Comparison of ENCODE assay signal across 8 cellular contexts in genomic region chr14:71143391-71144290, GRCh38.
A peak's percentile ranks its signal among the peaks of the same experiment; 100 is the strongest.
DNase-seq lines count a peak whose midpoint lies in the region; ATAC-seq and TF ChIP-seq lines count a peak whose summit lies in the region.

No MANE protein-coding gene starts in this region.

- no peak for TF ChIP-seq CTCF in dorsolateral prefrontal cortex (IDR thresholded peaks at IDR 0.05 in 54 of 56, conservative IDR thresholded peaks at IDR 0.05 in 2 of 56; ENCODE audit: low read depth in 1 of 56, partially characterized antibody in 56 of 56)
- TF ChIP-seq CTCF in retinal pigment epithelial cell (conservative IDR thresholded peaks at IDR 0.05; ENCODE audit: low read depth, low read length), result no peak
- no peak for TF ChIP-seq CTCF in nephron progenitor cell (IDR thresholded peaks at IDR 0.05)

- no peaks in the 10 kb centered on the region for H3K27me3 ChIP-seq in dorsolateral prefrontal cortex

- peak overlapping the region; percentile 71 to 73 for H3K27ac Mint-ChIP-seq in T-cell
- H3K27ac Mint-ChIP-seq in nephron progenitor cell, result no peak overlapping the region

- POLR2A ChIA-PET in T-cell (lab: Charles Lee), result no interaction called here

- H3K36me3 Mint-ChIP-seq in T-cell (no peaks in the 10 kb centered on the region), nephron progenitor cell (ENCODE audit: low read depth) (no peaks in the 10 kb centered on the region)

- H3K27ac ChIP-seq in dorsolateral prefrontal cortex, result peak overlapping the region in 39 of 59 donors; percentile 7 to 75 (median 53)

- intact Hi-C loops in dorsolateral prefrontal cortex (cut with DNase I), result loop anchor here in 1 of 2 donors (5.0 kb wide), 1 partner anchor 179 kb away; the partner anchor contains the start of gene SIPA1L1

- CTCF ChIA-PET in T-cell (lab: Charles Lee), result interaction anchor here (0.6 to 2.8 kb wide), 4 partner anchors 260 to 610 kb away, joined by 3 to 13 read pairs (median 6); no protein-coding TSS in a partner anchor

- H3K9me3 Mint-ChIP-seq in T-cell (no peaks in the 10 kb centered on the region), nephron progenitor cell (peaks cover 10% of the 10 kb centered on the region)

- peak; percentile 56 for DNase-seq in GM04503 (ENCODE audit: low read depth)
- DNase-seq in T-cell, result peak in 30 of 34 experiments; percentile 8 to 68 (median 34)
- DNase-seq in dorsolateral prefrontal cortex, result peak in 1 of 10 donors; percentile 17
- DNase-seq in retinal pigment epithelial cell (ENCODE audit: low read depth), result peak; percentile 46
- no peak for DNase-seq in nephron progenitor cell
- no peak for DNase-seq in SW 1271 (lab: John Stamatoyannopoulos, UW)

- H3K27me3 Mint-ChIP-seq in T-cell, result no peaks in the 10 kb centered on the region
- H3K27me3 Mint-ChIP-seq in nephron progenitor cell (ENCODE audit: low read depth, poor library complexity), result peaks cover 3% of the 10 kb centered on the region

- H3K4me3 ChIP-seq in dorsolateral prefrontal cortex (no peak overlapping the region), retinal pigment epithelial cell (ENCODE audit: low read length) (no peak overlapping the region)

- H3K4me3 Mint-ChIP-seq in T-cell (no peak overlapping the region), nephron progenitor cell (no peak overlapping the region)

- H3K4me1 Mint-ChIP-seq in T-cell (peaks cover 14 to 29% (median 25%) of the 10 kb centered on the region in 3 donors), nephron progenitor cell (peaks cover 15% of the 10 kb centered on the region)

- ATAC-seq in T-cell (replicated peaks in 1 of 4) (peak; percentile 68 to 89 (median 80)), HG02759 (IDR thresholded peaks at IDR 0.05; ENCODE audit: unreplicated experiment) (no peak), HG03378 (IDR thresholded peaks at IDR 0.05; ENCODE audit: unreplicated experiment) (no peak)

Comparison
In these comparisons a context has a peak if more than half of its experiments do, and no peak if none do; other contexts are left out.
1. DNase-seq: peak in GM04503 (single experiment), T-cell (30 of 34) and retinal pigment epithelial cell (single experiment); none in nephron progenitor cell (single experiment) and SW 1271 (0 of 2).
2. ATAC-seq: peak in T-cell (4 of 4); none in HG02759 (single experiment) and HG03378 (single experiment).